5 cellular contexts compared by ENCODE assay signal in genomic region chr1:171867231-171867630, GRCh38.
"Had no signal": no experiment of that assay in that cellular context is flagged by ENCODE, and none has a peak within 500 bp of the region (broad histone marks: within the 10 kb centered on the region; RNA-seq: fewer than 3 reads in every experiment).

No MANE protein-coding gene starts in this region.

- H2AFZ ChIP-seq: GM23338 had no signal

- H3K27ac Mint-ChIP-seq: GM23338, H9 had no signal

- H3K4me2 ChIP-seq: GM23338 had no signal

- H3K4me3 ChIP-seq: GM23338, K562 had no signal

- DNase-seq: H9, HCEC 1CT, IMR-90 had no signal

- H3K4me3 Mint-ChIP-seq: GM23338, H9 had no signal

- H3K9me3 Mint-ChIP-seq: GM23338, H9 had no signal
